Comparison of ENCODE assay signal across 9 cellular contexts in the genomic region with DNA sequence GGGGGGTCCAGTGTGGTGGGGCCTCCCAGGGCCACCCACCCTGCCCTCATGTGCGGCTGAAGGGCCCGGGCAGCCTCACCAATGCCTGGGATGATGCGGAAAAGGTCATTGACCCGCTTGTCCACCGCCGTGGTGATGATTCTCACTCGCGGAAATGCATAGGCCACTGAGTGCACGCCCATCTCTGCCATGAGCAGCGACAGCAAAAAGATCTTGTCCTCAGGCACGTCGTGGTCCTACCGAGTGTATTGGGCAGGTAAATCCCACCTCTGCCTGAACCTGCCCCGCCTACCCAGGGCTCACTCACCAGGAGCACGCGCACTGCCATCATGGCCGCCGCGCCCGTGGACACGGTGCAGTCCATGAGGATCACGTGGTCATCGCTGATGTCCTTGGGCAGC. TPM values are rescaled to one million over a fixed set of nuclear protein-coding genes. Genes with fewer than 3 reads are reported as not detected.
A peak's percentile ranks its signal among the peaks of the same experiment; 100 is the strongest.
DNase-seq lines count a peak whose midpoint lies in the region; ATAC-seq, FAIRE-seq and TF ChIP-seq lines count a peak whose summit lies in the region.
"Had no signal": no experiment of that assay in that cellular context is flagged by ENCODE, and none has a peak within 500 bp of the region (broad histone marks: within the 10 kb centered on the region; RNA-seq: fewer than 3 reads in every experiment).

No MANE protein-coding gene starts in this region.

- FAIRE-seq in HepG2 (lab: Jason Lieb, UNC), result no peak
- FAIRE-seq: islet of Langerhans had no signal

- no peak overlapping the region for H3K9ac ChIP-seq in HepG2 (ENCODE audit: insufficient read depth, low read depth, low read length)

- TF ChIP-seq EP300 in HepG2 (IDR thresholded peaks at IDR 0.05; ENCODE audit: low read depth in 2 of 2, low read length in 2 of 2), result no peak
- no peak for TF ChIP-seq EP300 in HepG2 (CRISPR knock-in tag; IDR thresholded peaks at IDR 0.05; ENCODE audit: borderline replicate concordance)

- H3K79me2 ChIP-seq in OCI-LY7 (ENCODE audit: insufficient read depth, low read depth, low read length), result no peaks in the 10 kb centered on the region
- no peaks in the 10 kb centered on the region for H3K79me2 ChIP-seq in HepG2 (ENCODE audit: insufficient read depth, low read length)

- CTCF ChIA-PET in OCI-LY7 (lab: Charles Lee; ENCODE audit: unreplicated experiment) (no interaction called here), HepG2 (lab: Yijun Ruan, JAX; ENCODE audit: low intra/inter-chr PET ratio, low total read pairs) (no interaction called here)

- POLR2A ChIA-PET in OCI-LY7 (lab: Charles Lee), result interaction anchor here (0.8 kb wide), 1 partner anchor 122 kb away, joined by 4 read pairs; no protein-coding TSS in a partner anchor
- POLR2A ChIA-PET in HepG2 (lab: Yijun Ruan, JAX), result interaction anchor here (0.9 kb wide), 1 partner anchor 16 kb away, joined by 4 read pairs; the partner anchor contains the start of gene UCKL1

- TF ChIP-seq POLR2A in HepG2 (IDR thresholded peaks at IDR 0.05; ENCODE audit: insufficient read depth in 1 of 2, low read depth in 2 of 2, low read length in 2 of 2), result peak in 1 of 2 experiments; percentile 54; a peak in 2 of 4 replicates

- no peaks in the 10 kb centered on the region for H3K27me3 ChIP-seq in HepG2 (ENCODE audit: control insufficient read depth in 1 of 2, insufficient read depth in 2 of 2, low read length in 2 of 2)
- H3K27me3 ChIP-seq: transverse colon had no signal

- no peak for TF ChIP-seq RAD21 in HepG2 (CRISPR knock-in tag; IDR thresholded peaks at IDR 0.05)

- in situ Hi-C loops in HepG2 (cut with HindIII; ENCODE audit: extremely low pct_ligation_motif_present, low pct_unique_long_range_greater_than_20kb), result no loop called here

- H3K27ac ChIP-seq in OCI-LY7 (ENCODE audit: low read depth, low read length, poor library complexity, severe bottlenecking) (no peak overlapping the region), HepG2 (ENCODE audit: extremely low read length, insufficient read depth, low read length) (no peak overlapping the region)
- H3K27ac ChIP-seq: SK-N-MC, transverse colon had no signal

- peaks cover 64% of the 10 kb centered on the region for H3K36me3 ChIP-seq in OCI-LY7 (ENCODE audit: insufficient read depth, low read length)
- H3K36me3 ChIP-seq in HepG2 (replicated peaks in 1 of 2; ENCODE audit: control insufficient read depth in 1 of 2, insufficient read depth in 2 of 2, low read length in 2 of 2), result peaks cover 48 to 76% of the 10 kb centered on the region in 2 experiments

- DNase-seq in OCI-LY7 (ENCODE audit: low spot score), result no peak
- DNase-seq in HepG2 (ENCODE audit: low spot score), result no peak
- DNase-seq: activated gamma-delta T cell; GDM1; stimulated activated CD8-positive, alpha-beta memory T cell treated with anti-CD3 and anti-CD28 coated beads, Interleukin-4, amount 100 ng/mL, for 48 hours; transverse colon had no signal

- ATAC-seq in HepG2 (no peak), GM21360 (IDR thresholded peaks at IDR 0.05; ENCODE audit: unreplicated experiment) (no peak)

- H2AFZ ChIP-seq in OCI-LY7 (ENCODE audit: low read length) (no peak overlapping the region), HepG2 (ENCODE audit: low read length) (no peak overlapping the region)

- H3K4me3 ChIP-seq in OCI-LY7 (ENCODE audit: low read depth, low read length, poor library complexity, severe bottlenecking) (no peak overlapping the region), HepG2 (replicated peaks in 1 of 3; ENCODE audit: insufficient read depth in 1 of 3, low read depth in 2 of 3, low read length in 3 of 3) (no peak overlapping the region)
- H3K4me3 ChIP-seq: SK-N-MC, transverse colon had no signal

- no peaks in the 10 kb centered on the region for H3K9me2 ChIP-seq in OCI-LY7 (ENCODE audit: insufficient read depth, low read length)

- H3K4me2 ChIP-seq in OCI-LY7 (ENCODE audit: low read length) (no peak overlapping the region), HepG2 (ENCODE audit: low read depth, low read length) (no peak overlapping the region)

- intact Hi-C loops in OCI-LY7 (cut with micrococcal nuclease; ENCODE audit: unreplicated experiment), result no loop called here
- intact Hi-C loops in HepG2 (cut with micrococcal nuclease; ENCODE audit: unreplicated experiment), result no loop called here

- no peak for TF ChIP-seq CTCF in OCI-LY7 (conservative IDR thresholded peaks at IDR 0.05; ENCODE audit: low read length)
- no peak for TF ChIP-seq CTCF in HepG2 (CRISPR knock-in tag; IDR thresholded peaks at IDR 0.05)

- TSS peak; percentile 69 for BruUV-seq in OCI-LY7 (replicated peaks; lab: Mats Ljungman, UMichigan)
- BruUV-seq in HepG2 (replicated peaks; lab: Mats Ljungman, UMichigan), result TSS peak; percentile 48

- WGBS in HepG2 (ENCODE audit: low lambda C conversion rate), result 98% methylated on average over 20 of the region's 23 CpGs

- H4K20me1 ChIP-seq in OCI-LY7 (ENCODE audit: insufficient read depth, low read length), result no peaks in the 10 kb centered on the region
- H4K20me1 ChIP-seq in HepG2 (ENCODE audit: insufficient read depth, low read length), result peaks cover 22% of the 10 kb centered on the region; the same call in 1 of the 2 replicates

- H3K9me3 ChIP-seq in OCI-LY7 (ENCODE audit: low read length) (no peaks in the 10 kb centered on the region), HepG2 (ENCODE audit: low read length) (no peaks in the 10 kb centered on the region)
- H3K9me3 ChIP-seq: transverse colon had no signal

- peaks cover 14% of the 10 kb centered on the region for H3K4me1 ChIP-seq in OCI-LY7 (ENCODE audit: insufficient read depth, low read length, poor library complexity, severe bottlenecking)
- no peaks in the 10 kb centered on the region for H3K4me1 ChIP-seq in HepG2 (ENCODE audit: insufficient read depth, low read length)

RNA-seq across cellular contexts. Expression of gene UCKL1, which starts 16.1 kb away (rescaled TPM):
- 19.8 and 25.6 TPM in 2 replicates for total RNA-seq in OCI-LY7 (2014; rRNA removed; shearing (Covaris generic))
- total RNA-seq in OCI-LY7 (2022) (42.6 and 43.0 TPM in 2 replicates), HepG2 (2016; rRNA removed; fragmentation: Illumina TruSeq; extraction: Trizol) (48.0 and 50.2 TPM in 2 replicates)
- total RNA-seq in HepG2 (2016; cell fraction: cytosol; rRNA removed; fragmentation: Illumina TruSeq; extraction: Trizol; ENCODE audit: low read depth), result 15.0 and 16.7 TPM in 2 replicates
- 43.5 and 50.1 TPM in 2 replicates for total RNA-seq in HepG2 (2016; cell fraction: insoluble cytoplasmic fraction; rRNA removed; fragmentation: Illumina TruSeq; extraction: Trizol)
- total RNA-seq in HepG2 (2016; cell fraction: membrane; rRNA removed; fragmentation: Illumina TruSeq; extraction: Trizol), result 24.1 and 25.5 TPM in 2 replicates
- 48.6 and 53.0 TPM in 2 replicates for total RNA-seq in HepG2 (2016; cell fraction: nucleus; rRNA removed; fragmentation: Illumina TruSeq; extraction: Trizol)
- 126 and 168 TPM in 2 replicates for polyA plus RNA-seq in HepG2 (2011; rRNA removed)
- 98.0 and 129 TPM in 2 replicates for polyA plus RNA-seq in HepG2 (2011; cell fraction: cytosol; rRNA removed)
- 680 and 852 TPM in 2 replicates for polyA plus RNA-seq in HepG2 (2011; cell fraction: nucleus; rRNA removed)
- 77.7 and 89.9 TPM in 2 replicates for polyA plus RNA-seq in HepG2 (2012)
- polyA plus RNA-seq in HepG2 (2016; cell fraction: cytosol; fragmentation: Illumina TruSeq; extraction: Trizol; ENCODE audit: low read depth), result 10.6 and 11.6 TPM in 2 replicates
- polyA plus RNA-seq in HepG2 (2016; cell fraction: insoluble cytoplasmic fraction; fragmentation: Illumina TruSeq; extraction: Trizol; ENCODE audit: low read depth), result 45.9 and 52.5 TPM in 2 replicates
- polyA plus RNA-seq in HepG2 (2016; cell fraction: membrane; fragmentation: Illumina TruSeq; extraction: Trizol; ENCODE audit: low read depth), result 15.4 and 15.7 TPM in 2 replicates
- polyA plus RNA-seq in HepG2 (2016; cell fraction: nucleus; fragmentation: Illumina TruSeq; extraction: Trizol; ENCODE audit: insufficient read depth, low read depth), result 207 and 220 TPM in 2 replicates
- polyA minus RNA-seq in HepG2 (2011; rRNA and poly(A)+ RNA removed; ENCODE audit: low replicate concordance), result 43.6 and 139 TPM in 2 replicates
- polyA minus RNA-seq in HepG2 (2011; cell fraction: cytosol; rRNA and poly(A)+ RNA removed), result 37.0 and 42.5 TPM in 2 replicates
- 80.1 and 85.5 TPM in 2 replicates for polyA minus RNA-seq in HepG2 (2011; cell fraction: nucleus; rRNA and poly(A)+ RNA removed)

RNA-seq across cellular contexts. Expression of gene ZNF512B, which starts 29.7 kb away (rescaled TPM):
- total RNA-seq in OCI-LY7 (2014; rRNA removed; shearing (Covaris generic)), result 5.6 and 7.2 TPM in 2 replicates
- 13.6 and 14.3 TPM in 2 replicates for total RNA-seq in OCI-LY7 (2022)
- total RNA-seq in HepG2 (2016; rRNA removed; fragmentation: Illumina TruSeq; extraction: Trizol), result 22.0 and 30.6 TPM in 2 replicates
- 2.9 and 3.3 TPM in 2 replicates for total RNA-seq in HepG2 (2016; cell fraction: cytosol; rRNA removed; fragmentation: Illumina TruSeq; extraction: Trizol; ENCODE audit: low read depth)
- 19.4 and 31.9 TPM in 2 replicates for total RNA-seq in HepG2 (2016; cell fraction: insoluble cytoplasmic fraction; rRNA removed; fragmentation: Illumina TruSeq; extraction: Trizol)
- total RNA-seq in HepG2 (2016; cell fraction: membrane; rRNA removed; fragmentation: Illumina TruSeq; extraction: Trizol), result 12.6 and 13.7 TPM in 2 replicates
- total RNA-seq in HepG2 (2016; cell fraction: nucleus; rRNA removed; fragmentation: Illumina TruSeq; extraction: Trizol), result 28.0 and 32.8 TPM in 2 replicates
- polyA plus RNA-seq in HepG2 (2011; rRNA removed), result 11.5 and 16.4 TPM in 2 replicates
- 9.0 and 12.7 TPM in 2 replicates for polyA plus RNA-seq in HepG2 (2011; cell fraction: cytosol; rRNA removed)
- polyA plus RNA-seq in HepG2 (2011; cell fraction: nucleus; rRNA removed), result 106 and 141 TPM in 2 replicates
- 23.5 and 23.8 TPM in 2 replicates for polyA plus RNA-seq in HepG2 (2012)
- polyA plus RNA-seq in HepG2 (2016; cell fraction: cytosol; fragmentation: Illumina TruSeq; extraction: Trizol; ENCODE audit: low read depth), result 2.1 and 2.2 TPM in 2 replicates
- polyA plus RNA-seq in HepG2 (2016; cell fraction: insoluble cytoplasmic fraction; fragmentation: Illumina TruSeq; extraction: Trizol; ENCODE audit: low read depth), result 23.5 and 28.8 TPM in 2 replicates
- polyA plus RNA-seq in HepG2 (2016; cell fraction: membrane; fragmentation: Illumina TruSeq; extraction: Trizol; ENCODE audit: low read depth), result 8.1 and 9.6 TPM in 2 replicates
- polyA plus RNA-seq in HepG2 (2016; cell fraction: nucleus; fragmentation: Illumina TruSeq; extraction: Trizol; ENCODE audit: insufficient read depth, low read depth), result 109 and 115 TPM in 2 replicates
- polyA minus RNA-seq in HepG2 (2011; rRNA and poly(A)+ RNA removed; ENCODE audit: low replicate concordance), result 5.2 and 21.4 TPM in 2 replicates
- 14.0 and 14.8 TPM in 2 replicates for polyA minus RNA-seq in HepG2 (2011; cell fraction: cytosol; rRNA and poly(A)+ RNA removed)
- 13.6 and 13.9 TPM in 2 replicates for polyA minus RNA-seq in HepG2 (2011; cell fraction: nucleus; rRNA and poly(A)+ RNA removed)

RNA-seq across cellular contexts. Expression of gene SAMD10, which starts 39.4 kb away (rescaled TPM):
- total RNA-seq in OCI-LY7 (2014; rRNA removed; shearing (Covaris generic)), result 3.1 and 12.0 TPM in 2 replicates
- total RNA-seq in OCI-LY7 (2022) (11.9 and 13.3 TPM in 2 replicates), HepG2 (2016; rRNA removed; fragmentation: Illumina TruSeq; extraction: Trizol) (5.1 and 6.1 TPM in 2 replicates)
- total RNA-seq in HepG2 (2016; cell fraction: cytosol; rRNA removed; fragmentation: Illumina TruSeq; extraction: Trizol; ENCODE audit: low read depth), result 3.8 and 3.9 TPM in 2 replicates
- 4.7 and 6.8 TPM in 2 replicates for total RNA-seq in HepG2 (2016; cell fraction: insoluble cytoplasmic fraction; rRNA removed; fragmentation: Illumina TruSeq; extraction: Trizol)
- 7.9 and 9.1 TPM in 2 replicates for total RNA-seq in HepG2 (2016; cell fraction: membrane; rRNA removed; fragmentation: Illumina TruSeq; extraction: Trizol)
- 5.9 and 6.0 TPM in 2 replicates for total RNA-seq in HepG2 (2016; cell fraction: nucleus; rRNA removed; fragmentation: Illumina TruSeq; extraction: Trizol)
- 11.0 and 11.8 TPM in 2 replicates for polyA plus RNA-seq in HepG2 (2011; rRNA removed)
- polyA plus RNA-seq in HepG2 (2011; cell fraction: cytosol; rRNA removed), result 5.2 and 8.8 TPM in 2 replicates
- 51.4 and 63.7 TPM in 2 replicates for polyA plus RNA-seq in HepG2 (2011; cell fraction: nucleus; rRNA removed)
- polyA plus RNA-seq in HepG2 (2012), result 6.2 and 8.9 TPM in 2 replicates
- 8.7 and 9.1 TPM in 2 replicates for polyA plus RNA-seq in HepG2 (2016; cell fraction: cytosol; fragmentation: Illumina TruSeq; extraction: Trizol; ENCODE audit: low read depth)
- 8.4 and 12.7 TPM in 2 replicates for polyA plus RNA-seq in HepG2 (2016; cell fraction: insoluble cytoplasmic fraction; fragmentation: Illumina TruSeq; extraction: Trizol; ENCODE audit: low read depth)
- 15.2 and 15.4 TPM in 2 replicates for polyA plus RNA-seq in HepG2 (2016; cell fraction: membrane; fragmentation: Illumina TruSeq; extraction: Trizol; ENCODE audit: low read depth)
- 20.5 and 24.8 TPM in 2 replicates for polyA plus RNA-seq in HepG2 (2016; cell fraction: nucleus; fragmentation: Illumina TruSeq; extraction: Trizol; ENCODE audit: insufficient read depth, low read depth)
- polyA minus RNA-seq in HepG2 (2011; rRNA and poly(A)+ RNA removed; ENCODE audit: low replicate concordance), result 3.7 and 5.9 TPM in 2 replicates
- polyA minus RNA-seq in HepG2 (2011; cell fraction: cytosol; rRNA and poly(A)+ RNA removed), result 4.8 and 6.0 TPM in 2 replicates
- 3.3 and 4.0 TPM in 2 replicates for polyA minus RNA-seq in HepG2 (2011; cell fraction: nucleus; rRNA and poly(A)+ RNA removed)

RNA-seq across cellular contexts. Expression of gene PRPF6, which starts 40.9 kb away (rescaled TPM):
- total RNA-seq in OCI-LY7 (2014; rRNA removed; shearing (Covaris generic)), result 45.1 and 61.5 TPM in 2 replicates
- total RNA-seq in OCI-LY7 (2022) (70.4 and 73.7 TPM in 2 replicates), HepG2 (2016; rRNA removed; fragmentation: Illumina TruSeq; extraction: Trizol) (101 and 127 TPM in 2 replicates)
- total RNA-seq in HepG2 (2016; cell fraction: cytosol; rRNA removed; fragmentation: Illumina TruSeq; extraction: Trizol; ENCODE audit: low read depth), result 28.1 and 30.5 TPM in 2 replicates
- total RNA-seq in HepG2 (2016; cell fraction: insoluble cytoplasmic fraction; rRNA removed; fragmentation: Illumina TruSeq; extraction: Trizol), result 101 and 116 TPM in 2 replicates
- 51.1 and 54.9 TPM in 2 replicates for total RNA-seq in HepG2 (2016; cell fraction: membrane; rRNA removed; fragmentation: Illumina TruSeq; extraction: Trizol)
- 68.1 and 77.4 TPM in 2 replicates for total RNA-seq in HepG2 (2016; cell fraction: nucleus; rRNA removed; fragmentation: Illumina TruSeq; extraction: Trizol)
- polyA plus RNA-seq in HepG2 (2011; rRNA removed), result 63.7 and 65.3 TPM in 2 replicates
- 58.9 and 67.6 TPM in 2 replicates for polyA plus RNA-seq in HepG2 (2011; cell fraction: cytosol; rRNA removed)
- polyA plus RNA-seq in HepG2 (2011; cell fraction: nucleus; rRNA removed), result 82.2 and 84.5 TPM in 2 replicates
- 79.5 and 80.7 TPM in 2 replicates for polyA plus RNA-seq in HepG2 (2012)
- 41.2 and 42.1 TPM in 2 replicates for polyA plus RNA-seq in HepG2 (2016; cell fraction: cytosol; fragmentation: Illumina TruSeq; extraction: Trizol; ENCODE audit: low read depth)
- 130 and 149 TPM in 2 replicates for polyA plus RNA-seq in HepG2 (2016; cell fraction: insoluble cytoplasmic fraction; fragmentation: Illumina TruSeq; extraction: Trizol; ENCODE audit: low read depth)
- 56.1 and 60.4 TPM in 2 replicates for polyA plus RNA-seq in HepG2 (2016; cell fraction: membrane; fragmentation: Illumina TruSeq; extraction: Trizol; ENCODE audit: low read depth)
- 122 TPM in 2 replicates for polyA plus RNA-seq in HepG2 (2016; cell fraction: nucleus; fragmentation: Illumina TruSeq; extraction: Trizol; ENCODE audit: insufficient read depth, low read depth)
- 50.1 and 75.7 TPM in 2 replicates for polyA minus RNA-seq in HepG2 (2011; rRNA and poly(A)+ RNA removed; ENCODE audit: low replicate concordance)
- polyA minus RNA-seq in HepG2 (2011; cell fraction: cytosol; rRNA and poly(A)+ RNA removed), result 46.1 and 51.9 TPM in 2 replicates
- polyA minus RNA-seq in HepG2 (2011; cell fraction: nucleus; rRNA and poly(A)+ RNA removed), result 44.4 and 50.5 TPM in 2 replicates

RNA-seq across cellular contexts. Expression of gene DNAJC5, which starts 45.1 kb away (rescaled TPM):
- 23.5 and 27.7 TPM in 2 replicates for total RNA-seq in OCI-LY7 (2014; rRNA removed; shearing (Covaris generic))
- total RNA-seq in OCI-LY7 (2022), result 24.1 and 27.5 TPM in 2 replicates
- 54.3 and 64.5 TPM in 2 replicates for total RNA-seq in HepG2 (2016; rRNA removed; fragmentation: Illumina TruSeq; extraction: Trizol)
- total RNA-seq in HepG2 (2016; cell fraction: cytosol; rRNA removed; fragmentation: Illumina TruSeq; extraction: Trizol; ENCODE audit: low read depth), result 11.9 and 12.0 TPM in 2 replicates
- 48.4 and 65.4 TPM in 2 replicates for total RNA-seq in HepG2 (2016; cell fraction: insoluble cytoplasmic fraction; rRNA removed; fragmentation: Illumina TruSeq; extraction: Trizol)
- total RNA-seq in HepG2 (2016; cell fraction: membrane; rRNA removed; fragmentation: Illumina TruSeq; extraction: Trizol), result 20.9 and 21.3 TPM in 2 replicates
- total RNA-seq in HepG2 (2016; cell fraction: nucleus; rRNA removed; fragmentation: Illumina TruSeq; extraction: Trizol), result 36.9 and 44.3 TPM in 2 replicates
- 42.8 and 51.8 TPM in 2 replicates for polyA plus RNA-seq in HepG2 (2011; rRNA removed)
- 50.7 and 53.5 TPM in 2 replicates for polyA plus RNA-seq in HepG2 (2011; cell fraction: cytosol; rRNA removed)
- 53.1 and 56.7 TPM in 2 replicates for polyA plus RNA-seq in HepG2 (2011; cell fraction: nucleus; rRNA removed)
- polyA plus RNA-seq in HepG2 (2012), result 35.9 and 42.1 TPM in 2 replicates
- 6.9 and 7.7 TPM in 2 replicates for polyA plus RNA-seq in HepG2 (2016; cell fraction: cytosol; fragmentation: Illumina TruSeq; extraction: Trizol; ENCODE audit: low read depth)
- 37.7 and 43.6 TPM in 2 replicates for polyA plus RNA-seq in HepG2 (2016; cell fraction: insoluble cytoplasmic fraction; fragmentation: Illumina TruSeq; extraction: Trizol; ENCODE audit: low read depth)
- polyA plus RNA-seq in HepG2 (2016; cell fraction: membrane; fragmentation: Illumina TruSeq; extraction: Trizol; ENCODE audit: low read depth), result 11.5 and 11.7 TPM in 2 replicates
- polyA plus RNA-seq in HepG2 (2016; cell fraction: nucleus; fragmentation: Illumina TruSeq; extraction: Trizol; ENCODE audit: insufficient read depth, low read depth), result 52.1 and 53.7 TPM in 2 replicates
- polyA minus RNA-seq in HepG2 (2011; rRNA and poly(A)+ RNA removed; ENCODE audit: low replicate concordance), result 45.9 and 137 TPM in 2 replicates
- polyA minus RNA-seq in HepG2 (2011; cell fraction: cytosol; rRNA and poly(A)+ RNA removed), result 49.8 and 50.2 TPM in 2 replicates
- 27.8 and 28.3 TPM in 2 replicates for polyA minus RNA-seq in HepG2 (2011; cell fraction: nucleus; rRNA and poly(A)+ RNA removed)
